ENCODE assay signal across 1 cellular context in genomic region chr18:32470713-32471633, GRCh38.
TF ChIP-seq lines count a peak whose summit lies in the region.

Gene GAREM1, minus strand, starts transcription at chr18:32470882. Its CDS starts 454 bp downstream, at chr18:32470428.

TF ChIP-seq in HepG2, 621 proteins besides CTCF, POLR2A, EP300 and RAD21 (continued from another document and continues in another):
- 0 out of 2 replicates have a peak, but pooled peaks have one; percentile 17 for TF ChIP-seq ZBED4 (CRISPR knock-in tag; IDR thresholded peaks at IDR 0.05; ENCODE audit: borderline replicate concordance)
- peak; percentile 29; the same call in 1 of the 2 replicates for TF ChIP-seq DMAP1 (CRISPR knock-in tag; IDR thresholded peaks at IDR 0.05)
- no peak for TF ChIP-seq ZNF512B (CRISPR knock-in tag; IDR thresholded peaks at IDR 0.05; ENCODE audit: borderline replicate concordance)
- 0 out of 2 replicates have a peak, but pooled peaks have one; percentile 86 for TF ChIP-seq SMAD1 (CRISPR knock-in tag; IDR thresholded peaks at IDR 0.05; ENCODE audit: borderline replicate concordance, low read depth)
- no peak for TF ChIP-seq ARID3A (IDR thresholded peaks at IDR 0.05; ENCODE audit: low read depth, low read length)
- TF ChIP-seq KLF6 (CRISPR knock-in tag; IDR thresholded peaks at IDR 0.05) = no peak
- TF ChIP-seq ZNF710 (CRISPR knock-in tag; IDR thresholded peaks at IDR 0.05; ENCODE audit: borderline replicate concordance) = no peak
- TF ChIP-seq ZNF660 (CRISPR knock-in tag; IDR thresholded peaks at IDR 0.05; ENCODE audit: borderline replicate concordance, low read depth) = no peak
- TF ChIP-seq MNT (IDR thresholded peaks at IDR 0.05) = no peak
- TF ChIP-seq ZNF615 (CRISPR knock-in tag; IDR thresholded peaks at IDR 0.05; ENCODE audit: borderline replicate concordance) = no peak
- TF ChIP-seq RFX3 (CRISPR knock-in tag; IDR thresholded peaks at IDR 0.05) = no peak
- TF ChIP-seq MTF1 (CRISPR knock-in tag; IDR thresholded peaks at IDR 0.05) = no peak
- no peak for TF ChIP-seq SOX6 (IDR thresholded peaks at IDR 0.05)
- TF ChIP-seq SOX6 (CRISPR knock-in tag; IDR thresholded peaks at IDR 0.05) = no peak; the same call in 1 of the 2 replicates
- no peak for TF ChIP-seq SOX13 (IDR thresholded peaks at IDR 0.05)
- no peak; a peak in 1 of 4 replicates for TF ChIP-seq SOX13 (CRISPR knock-in tag; conservative IDR thresholded peaks at IDR 0.05 in 1 of 2, IDR thresholded peaks at IDR 0.05 in 1 of 2)
- TF ChIP-seq SALL2 (CRISPR knock-in tag; IDR thresholded peaks at IDR 0.05) = no peak
- TF ChIP-seq AGO1 (IDR thresholded peaks at IDR 0.05; ENCODE audit: low read depth, low read length, poor library complexity, severe bottlenecking) = no peak
- no peak for TF ChIP-seq ZBTB7A (CRISPR knock-in tag; IDR thresholded peaks at IDR 0.05)
- TF ChIP-seq PHF5A (CRISPR knock-in tag; IDR thresholded peaks at IDR 0.05; ENCODE audit: low read depth, unreplicated experiment) = no peak
- peak; percentile 64; the same call in 1 of the 2 replicates for TF ChIP-seq ZMAT3 (CRISPR knock-in tag; conservative IDR thresholded peaks at IDR 0.05)
- TF ChIP-seq NFE2 (CRISPR knock-in tag; IDR thresholded peaks at IDR 0.05) = no peak
- TF ChIP-seq SUZ12 (IDR thresholded peaks at IDR 0.05; ENCODE audit: low read depth, low read length) = no peak
- peak; percentile 12; the same call in 1 of the 2 replicates for TF ChIP-seq MIER3 (CRISPR knock-in tag; IDR thresholded peaks at IDR 0.05; ENCODE audit: borderline replicate concordance)
- TF ChIP-seq YY1 (IDR thresholded peaks at IDR 0.05; ENCODE audit: insufficient read depth, insufficient replicate concordance, low read depth, low read length) = peak; percentile 66
- TF ChIP-seq GMEB1 (CRISPR knock-in tag; IDR thresholded peaks at IDR 0.05; ENCODE audit: borderline replicate concordance) = peak; percentile 28; the same call in 1 of the 2 replicates
- TF ChIP-seq MAX (IDR thresholded peaks at IDR 0.05) = peak; percentile 56; the same call in 1 of the 2 replicates
- no peak for TF ChIP-seq ZNF552 (CRISPR knock-in tag; IDR thresholded peaks at IDR 0.05; ENCODE audit: borderline replicate concordance)
- TF ChIP-seq ZBTB34 (CRISPR knock-in tag; IDR thresholded peaks at IDR 0.05) = no peak
- TF ChIP-seq TGIF2 (CRISPR knock-in tag; IDR thresholded peaks at IDR 0.05) = 0 out of 2 replicates have a peak, but pooled peaks have one; percentile 23
- no peak for TF ChIP-seq MTA3 (CRISPR knock-in tag; IDR thresholded peaks at IDR 0.05)
- TF ChIP-seq ZNF775 (CRISPR knock-in tag; IDR thresholded peaks at IDR 0.05; ENCODE audit: borderline replicate concordance) = no peak
- TF ChIP-seq PCBP1 (IDR thresholded peaks at IDR 0.05; ENCODE audit: borderline replicate concordance, low read depth, low read length) = no peak
- TF ChIP-seq FOXO4 (CRISPR knock-in tag; conservative IDR thresholded peaks at IDR 0.05) = no peak
- no peak for TF ChIP-seq ZXDC (CRISPR knock-in tag; IDR thresholded peaks at IDR 0.05)
- no peak for TF ChIP-seq SIX4 (CRISPR knock-in tag; IDR thresholded peaks at IDR 0.05)
- no peak for TF ChIP-seq ZNF275 (CRISPR knock-in tag; IDR thresholded peaks at IDR 0.05; ENCODE audit: borderline replicate concordance)
